In the genomic region with DNA sequence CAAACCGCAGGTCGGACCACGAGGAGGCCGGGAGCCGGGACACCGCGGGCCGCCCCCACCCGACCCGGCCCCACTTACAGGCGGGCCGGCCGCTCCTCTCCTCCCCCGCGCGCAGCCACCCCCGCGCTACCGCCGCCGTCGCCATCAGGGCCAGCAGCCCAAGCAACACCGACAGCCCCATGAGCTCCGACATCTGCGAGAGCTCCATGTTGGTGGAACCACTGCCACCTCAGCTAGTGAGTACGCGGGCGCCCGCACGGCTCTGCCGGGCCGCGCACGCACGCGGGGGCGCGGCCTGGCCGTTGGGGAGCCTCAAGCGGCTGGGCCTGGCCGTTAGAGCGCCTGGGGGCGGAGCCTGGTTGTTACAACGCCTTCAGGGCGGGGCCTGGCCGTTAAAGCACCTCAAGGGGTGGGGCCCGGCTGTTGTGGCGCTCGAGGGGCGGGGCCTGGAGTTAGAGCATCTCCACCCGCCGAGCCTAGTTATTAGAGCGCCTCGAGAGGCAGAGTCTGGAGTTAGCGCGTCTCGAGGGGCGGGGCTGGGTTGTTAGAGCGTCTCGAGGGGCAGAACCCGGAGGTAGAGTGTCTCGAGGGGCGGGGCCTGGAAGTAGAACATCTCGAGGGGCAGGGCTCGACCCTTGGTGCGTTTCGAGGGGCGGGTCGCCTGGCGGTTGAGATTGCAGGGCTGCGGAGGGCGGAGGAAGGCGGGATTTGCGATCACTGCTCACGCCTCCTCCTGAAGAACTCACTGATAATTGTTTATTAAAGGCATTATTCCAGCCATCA, we compare ENCODE assay signal across 8 cellular contexts. TPM values are rescaled to one million over a fixed set of nuclear protein-coding genes. Genes with fewer than 3 reads are reported as not detected.
A peak's percentile ranks its signal among the peaks of the same experiment; 100 is the strongest.
DNase-seq lines count a peak whose midpoint lies in the region; ATAC-seq and TF ChIP-seq lines count a peak whose summit lies in the region.

A gene with protein sequence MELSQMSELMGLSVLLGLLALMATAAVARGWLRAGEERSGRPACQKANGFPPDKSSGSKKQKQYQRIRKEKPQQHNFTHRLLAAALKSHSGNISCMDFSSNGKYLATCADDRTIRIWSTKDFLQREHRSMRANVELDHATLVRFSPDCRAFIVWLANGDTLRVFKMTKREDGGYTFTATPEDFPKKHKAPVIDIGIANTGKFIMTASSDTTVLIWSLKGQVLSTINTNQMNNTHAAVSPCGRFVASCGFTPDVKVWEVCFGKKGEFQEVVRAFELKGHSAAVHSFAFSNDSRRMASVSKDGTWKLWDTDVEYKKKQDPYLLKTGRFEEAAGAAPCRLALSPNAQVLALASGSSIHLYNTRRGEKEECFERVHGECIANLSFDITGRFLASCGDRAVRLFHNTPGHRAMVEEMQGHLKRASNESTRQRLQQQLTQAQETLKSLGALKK (minus strand): TSS at position 238 of the 783 bp plus-strand sequence. CDS start 30 bp downstream, at position 208.

- H3K27me3 ChIP-seq in HUES64 (ENCODE audit: insufficient read depth, low read length) = peaks cover 30% of the 10 kb centered on the region
- no peaks in the 10 kb centered on the region for H3K27me3 ChIP-seq in OCI-LY1 (ENCODE audit: insufficient read depth, low read length)

- peaks cover 20% of the 10 kb centered on the region for H3K36me3 Mint-ChIP-seq in endothelial cell (ENCODE audit: low read depth, unreplicated experiment)

- H3K4me1 Mint-ChIP-seq in endothelial cell (ENCODE audit: unreplicated experiment) = peaks cover 23% of the 10 kb centered on the region

- H3K27me3 Mint-ChIP-seq in endothelial cell (ENCODE audit: unreplicated experiment) = peaks cover 5% of the 10 kb centered on the region

- peak within 1 kb of the TSS; percentile 93 for H2AFZ ChIP-seq in OCI-LY1 (ENCODE audit: low read length)

- H3K9me3 Mint-ChIP-seq in endothelial cell (ENCODE audit: unreplicated experiment) = no peaks in the 10 kb centered on the region

- no peaks in the 10 kb centered on the region for H4K20me1 ChIP-seq in OCI-LY1 (ENCODE audit: insufficient read depth, low read length)

- no peaks in the 10 kb centered on the region for H3F3A ChIP-seq in OCI-LY1 (ENCODE audit: insufficient read depth, low read length)

- H3K9ac ChIP-seq in HUES64 (ENCODE audit: low read depth, low read length) (peak within 1 kb of the TSS; percentile 88), OCI-LY1 (ENCODE audit: low read length) (peak within 1 kb of the TSS; percentile 90)

- no peaks in the 10 kb centered on the region for H3K4me1 ChIP-seq in HUES64 (ENCODE audit: insufficient read depth, low read length)
- peaks cover 21% of the 10 kb centered on the region for H3K4me1 ChIP-seq in OCI-LY1 (ENCODE audit: insufficient read depth, low read length, severe bottlenecking)

- H3K36me3 ChIP-seq in HUES64 (ENCODE audit: insufficient read depth, low read length) (peaks cover 18% of the 10 kb centered on the region), OCI-LY1 (ENCODE audit: insufficient read depth, low read length) (peaks cover 17% of the 10 kb centered on the region)

- peak within 1 kb of the TSS; percentile 93 for H3K4me2 ChIP-seq in OCI-LY1 (ENCODE audit: low read length)

- TF ChIP-seq CTCF in OCI-LY1 (IDR thresholded peaks at IDR 0.05; ENCODE audit: low read length) (no peak), endothelial cell (IDR thresholded peaks at IDR 0.05; ENCODE audit: unreplicated experiment) (peak; percentile 13)

- peak within 1 kb of the TSS; percentile 82 for H3K27ac Mint-ChIP-seq in endothelial cell (ENCODE audit: unreplicated experiment)

- DNase-seq in DMS 273 (lab: John Stamatoyannopoulos, UW; ENCODE audit: unreplicated experiment) = peak; percentile 100
- peak; percentile 99 for DNase-seq in activated CD8-positive, alpha-beta memory T cell treated with anti-CD3 and anti-CD28 coated beads, Interleukin-2, amount 50 U/mL, for 4 hours
- peak; percentile 98 for DNase-seq in endothelial cell (ENCODE audit: low spot score)
- DNase-seq in midbrain (lab: John Stamatoyannopoulos, UW) = peak; percentile 98
- peak; percentile 95 to 99 for DNase-seq in stimulated activated CD8-positive, alpha-beta memory T cell treated with anti-CD3 and anti-CD28 coated beads, Interleukin-2, amount 100 ng/mL, for 1 hour (ENCODE audit: low read depth in 2 of 2)

- H3K9me2 ChIP-seq in OCI-LY1 (ENCODE audit: low read depth, low read length) = no peaks in the 10 kb centered on the region

- H3K27ac ChIP-seq in HUES64 (ENCODE audit: low read depth, low read length) = peak within 1 kb of the TSS; percentile 70
- peak within 1 kb of the TSS; percentile 72 for H3K27ac ChIP-seq in OCI-LY1 (ENCODE audit: low read depth, low read length, poor library complexity, severe bottlenecking)

- peak within 1 kb of the TSS; percentile 95 for H3K4me3 Mint-ChIP-seq in endothelial cell (ENCODE audit: unreplicated experiment)

- under 1% methylated on average over 75 of the region's 75 CpGs for WGBS in HUES64

- H3K9me3 ChIP-seq in HUES64 (ENCODE audit: insufficient read depth, low read depth, low read length) (no peaks in the 10 kb centered on the region), OCI-LY1 (ENCODE audit: low read length) (no peaks in the 10 kb centered on the region)

- H3K79me2 ChIP-seq in OCI-LY1 (ENCODE audit: insufficient read depth, low read length) = peaks cover 12% of the 10 kb centered on the region

- ATAC-seq in GM21447 (IDR thresholded peaks at IDR 0.05; ENCODE audit: unreplicated experiment) = peak; percentile 87

- H3K4me3 ChIP-seq in HUES64 (ENCODE audit: low read length) = peak within 1 kb of the TSS; percentile 73
- H3K4me3 ChIP-seq in OCI-LY1 (ENCODE audit: low read depth, low read length, poor library complexity, severe bottlenecking) = peak within 1 kb of the TSS; percentile 86

RNA-seq across cellular contexts. Expression of the gene that starts here (rescaled TPM):
- polyA plus RNA-seq in HUES64 (2013, experiment 1 of 2) = 20.1 TPM
- polyA plus RNA-seq in HUES64 (2013, experiment 2 of 2) = 21.9 TPM
- 22.4 TPM for total RNA-seq in endothelial cell (ENCODE audit: unreplicated experiment)

Comparison
In these comparisons a context has a peak if more than half of its experiments do, and no peak if none do; other contexts are left out.
1. Peak in every context shown above with its lines: DNase-seq, ATAC-seq, H3K4me3 ChIP-seq and H3K27ac ChIP-seq.